9 cellular contexts compared by ENCODE assay signal in genomic region chr20:57211949-57212889, GRCh38. TPM values are rescaled to one million over a fixed set of nuclear protein-coding genes. Genes with fewer than 3 reads are reported as not detected.
A peak's percentile ranks its signal among the peaks of the same experiment; 100 is the strongest.
DNase-seq lines count a peak whose midpoint lies in the region; ATAC-seq, FAIRE-seq and TF ChIP-seq lines count a peak whose summit lies in the region.
"Had no signal": no experiment of that assay in that cellular context is flagged by ENCODE, and none has a peak within 500 bp of the region (broad histone marks: within the 10 kb centered on the region; RNA-seq: fewer than 3 reads in every experiment).

No MANE protein-coding gene starts in this region.

- CTCF ChIA-PET in A673 (lab: Charles Lee): no interaction called here

- no peaks in the 10 kb centered on the region for H3K9me1 ChIP-seq in keratinocyte (ENCODE audit: control insufficient read depth, extremely low read depth, insufficient read depth, low read length)

- intact Hi-C loops in breast epithelium (cut with DNase I; ENCODE audit: low total_unique reads) (no loop called here), upper lobe of right lung (cut with DNase I) (no loop called here), A673 (cut with micrococcal nuclease; ENCODE audit: unreplicated experiment) (no loop called here)

- H3K36me3 ChIP-seq in breast epithelium (no peaks in the 10 kb centered on the region), keratinocyte (ENCODE audit: control insufficient read depth in 2 of 2, extremely low read depth in 1 of 2, insufficient read depth in 2 of 2, low read length in 2 of 2) (no peaks in the 10 kb centered on the region), upper lobe of right lung (no peaks in the 10 kb centered on the region), A673 (ENCODE audit: insufficient read depth, low read length, poor library complexity, severe bottlenecking) (no peaks in the 10 kb centered on the region)

- peak overlapping the region; percentile 39 for H2AFZ ChIP-seq in keratinocyte (ENCODE audit: control insufficient read depth, low read length)

- H3K4me1 ChIP-seq in breast epithelium (no peaks in the 10 kb centered on the region), keratinocyte (ENCODE audit: control insufficient read depth, extremely low read depth, insufficient read depth, low read length) (peaks cover 12% of the 10 kb centered on the region), upper lobe of right lung (no peaks in the 10 kb centered on the region), A673 (ENCODE audit: insufficient read depth, low read length, poor library complexity, severe bottlenecking) (no peaks in the 10 kb centered on the region)

- peak; percentile 89 for FAIRE-seq in keratinocyte (lab: Jason Lieb, UNC)

- no TSS peak for BruUV-seq in A673 (replicated peaks; lab: Mats Ljungman, UMichigan)

- no peak for TF ChIP-seq CTCF in breast epithelium (IDR thresholded peaks at IDR 0.05)
- TF ChIP-seq CTCF in keratinocyte (optimal IDR thresholded peaks at IDR 0.05 in 1 of 3, IDR thresholded peaks at IDR 0.05 in 1 of 3, conservative IDR thresholded peaks at IDR 0.05 in 1 of 3; ENCODE audit: extremely low read depth in 1 of 3, insufficient read depth in 2 of 3, low read length in 3 of 3): no peak
- TF ChIP-seq CTCF in upper lobe of right lung (IDR thresholded peaks at IDR 0.05): no peak
- TF ChIP-seq CTCF in A673 (conservative IDR thresholded peaks at IDR 0.05; ENCODE audit: low read depth, low read length): no peak

- no peaks in the 10 kb centered on the region for H3K79me2 ChIP-seq in keratinocyte (ENCODE audit: control insufficient read depth, insufficient read depth, low read length)

- H3K27ac ChIP-seq in breast epithelium: peak overlapping the region; percentile 37 to 74
- no peak overlapping the region for H3K27ac ChIP-seq in keratinocyte (ENCODE audit: control insufficient read depth, insufficient read depth, low read length)
- H3K27ac ChIP-seq in upper lobe of right lung: no peak overlapping the region
- H3K27ac ChIP-seq in A673 (ENCODE audit: low read depth, low read length, poor library complexity, severe bottlenecking): no peak overlapping the region
- H3K27ac ChIP-seq: 22Rv1 had no signal

- H3K27me3 ChIP-seq in breast epithelium (no peaks in the 10 kb centered on the region), keratinocyte (ENCODE audit: control insufficient read depth, extremely low read depth, insufficient read depth, low read length) (peaks cover 40% of the 10 kb centered on the region), upper lobe of right lung (no peaks in the 10 kb centered on the region), A673 (replicated peaks; ENCODE audit: insufficient read depth, low read depth, low read length, poor library complexity) (no peaks in the 10 kb centered on the region)

- peak overlapping the region; percentile 40 for H3K9ac ChIP-seq in keratinocyte (ENCODE audit: control insufficient read depth, extremely low read depth, insufficient read depth, low read length)

- peaks cover 2% of the 10 kb centered on the region for H4K20me1 ChIP-seq in keratinocyte (ENCODE audit: control insufficient read depth, extremely low read depth, insufficient read depth, low read length)

- H3K4me3 ChIP-seq in breast epithelium (no peak overlapping the region), keratinocyte (ENCODE audit: control insufficient read depth in 2 of 3, extremely low read depth in 1 of 3, insufficient read depth in 2 of 3, low read depth in 1 of 3, low read length in 3 of 3) (peak overlapping the region in 1 of 3 experiments; percentile 44), upper lobe of right lung (no peak overlapping the region), A673 (ENCODE audit: low read depth, low read length, poor library complexity, severe bottlenecking) (no peak overlapping the region)

- H3K9me3 ChIP-seq in breast epithelium (peaks cover 0 to 2% of the 10 kb centered on the region in 2 donors), keratinocyte (ENCODE audit: control insufficient read depth, low read depth, low read length) (peaks cover 2% of the 10 kb centered on the region), upper lobe of right lung (no peaks in the 10 kb centered on the region), A673 (ENCODE audit: low read depth, low read length, poor library complexity, severe bottlenecking) (no peaks in the 10 kb centered on the region)

- POLR2A ChIA-PET in A673 (lab: Charles Lee; ENCODE audit: low non-redundant PET): no interaction called here

- peak overlapping the region; percentile 58 for H3K4me2 ChIP-seq in keratinocyte (ENCODE audit: control insufficient read depth, extremely low read depth, insufficient read depth, low read depth, low read length)

- dilution Hi-C loops in keratinocyte (cut with MboI; ENCODE audit: extremely low pct_ligation_motif_present, low sequenced_read_pairs): no loop called here

- DNase-seq in DMS 273 (lab: John Stamatoyannopoulos, UW; ENCODE audit: unreplicated experiment) (peak; percentile 25), DMS 273 treated with DMSO at 0.1 percent for 48 hours (lab: John Stamatoyannopoulos, UW) (no peak), breast epithelium (ENCODE audit: low spot score in 2 of 2) (peak; percentile 64 to 77), keratinocyte (ENCODE audit: low read depth, low spot score) (peak; percentile 49), upper lobe of right lung (no peak), A673 (ENCODE audit: low spot score) (no peak), SKM-1 treated with dmso at 0.1 percent for 144 hours (lab: John Stamatoyannopoulos, UW; ENCODE audit: unreplicated experiment) (no peak), NCI-H2081 treated with DMSO at 0.1 percent for 48 hours (lab: John Stamatoyannopoulos, UW) (no peak)

- no peak for TF ChIP-seq POLR2A in breast epithelium (IDR thresholded peaks at IDR 0.05)

- ATAC-seq in upper lobe of right lung: peak; percentile 52

RNA-seq across cellular contexts. Expression of gene BMP7, which starts 54.2 kb away (rescaled TPM):
- total RNA-seq in breast epithelium (1 to 10 TPM; 1.6 to 3.8 (median 1.8) TPM), upper lobe of right lung (1.2 TPM), A673 (2021) (7.5 and 18.9 TPM in 2 replicates)
- polyA plus RNA-seq in keratinocyte: 0.29 to 1.1 TPM in 2 of 3 replicates, not detected in the other
- 0.76 TPM for polyA plus RNA-seq in keratinocyte (2011; ENCODE audit: low read depth)
- 0.38 and 0.44 TPM in 2 replicates for polyA plus RNA-seq in keratinocyte (2011; cell fraction: cytosol; rRNA removed)
- 0.37 and 1.2 TPM in 2 replicates for polyA plus RNA-seq in keratinocyte (2011; cell fraction: nucleus; rRNA removed)
- 0.11 and 0.97 TPM in 2 replicates for polyA plus RNA-seq in keratinocyte (2012; ENCODE audit: low replicate concordance)
- 0.54 to 3.0 TPM in 2 of 3 replicates, not detected in the other for polyA minus RNA-seq in keratinocyte
- polyA minus RNA-seq in keratinocyte (2011; cell fraction: cytosol; rRNA and poly(A)+ RNA removed): 1.3 TPM
- polyA minus RNA-seq in keratinocyte (2011; cell fraction: nucleus; rRNA and poly(A)+ RNA removed): 0.53 and 1.3 TPM in 2 replicates

Comparison
In these comparisons a context has a peak if more than half of its experiments do, and no peak if none do; other contexts are left out.
1. DNase-seq: peak in DMS 273 (single experiment), breast epithelium (2 of 2) and keratinocyte (single experiment); none in DMS 273 treated with DMSO at 0.1 percent for 48 hours (single experiment), upper lobe of right lung (single experiment), A673 (single experiment), SKM-1 treated with dmso at 0.1 percent for 144 hours (single experiment) and NCI-H2081 treated with DMSO at 0.1 percent for 48 hours (single experiment).
2. H3K27ac ChIP-seq: peak in breast epithelium (2 of 2); none in keratinocyte (single experiment), upper lobe of right lung (single experiment) and A673 (single experiment).